ENCODE assay signal across 14 cellular contexts in the genomic region with DNA sequence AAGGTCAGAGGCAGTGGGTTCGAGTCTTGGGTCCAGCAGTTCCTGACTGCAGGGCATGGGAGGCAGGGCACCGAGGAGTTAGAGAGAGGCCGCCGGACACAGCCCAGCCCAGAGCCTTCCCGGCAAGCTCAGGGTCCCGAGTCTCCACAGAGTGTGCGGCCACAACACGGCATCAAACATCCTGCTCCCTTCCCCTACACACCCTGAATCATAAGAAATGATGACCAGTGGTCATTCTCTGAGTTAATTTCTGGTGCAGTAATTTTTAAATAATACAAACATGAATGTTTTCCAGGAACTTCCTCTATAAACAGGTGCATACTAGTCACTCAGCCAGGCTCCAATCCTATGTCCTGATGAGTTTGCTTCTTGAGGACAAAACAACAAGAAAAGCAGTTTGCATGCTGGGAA.
DNase-seq lines count a peak whose midpoint lies in the region; ATAC-seq and TF ChIP-seq lines count a peak whose summit lies in the region.
"Had no signal": no experiment of that assay in that cellular context is flagged by ENCODE, and none has a peak within 500 bp of the region (broad histone marks: within the 10 kb centered on the region; RNA-seq: fewer than 3 reads in every experiment).

No MANE protein-coding gene starts in this region.

- ATAC-seq in HG03460 (IDR thresholded peaks at IDR 0.05; ENCODE audit: unreplicated experiment) (no peak), HG02623 (IDR thresholded peaks at IDR 0.05; ENCODE audit: unreplicated experiment) (no peak), HG03571 (IDR thresholded peaks at IDR 0.05; ENCODE audit: unreplicated experiment) (no peak)

- peak overlapping the region; percentile 42; the same call in 1 of the 2 replicates for H3K9ac ChIP-seq in ES-I3 (ENCODE audit: low read depth, low read length)

- H3K9me3 ChIP-seq in ES-I3 (ENCODE audit: control insufficient read depth, insufficient read depth, low read length): no peaks in the 10 kb centered on the region
- H3K9me3 ChIP-seq in effector memory CD4-positive, alpha-beta T cell (ENCODE audit: control insufficient read depth, low read length): no peaks in the 10 kb centered on the region
- H3K9me3 ChIP-seq: neutrophil, right lobe of liver had no signal

- TF ChIP-seq CTCF in fibroblast of mammary gland (conservative IDR thresholded peaks at IDR 0.05; ENCODE audit: control insufficient read depth, insufficient read depth, low read depth, low read length) (no peak), osteocyte (IDR thresholded peaks at IDR 0.05) (no peak)

- no peak overlapping the region for H3K4me3 ChIP-seq in fibroblast of mammary gland (ENCODE audit: control insufficient read depth, low read depth, low read length)
- H3K4me3 ChIP-seq in effector memory CD4-positive, alpha-beta T cell (ENCODE audit: insufficient read depth, low read depth, low read length, poor library complexity, severe bottlenecking): no peak overlapping the region
- H3K4me3 ChIP-seq: right lobe of liver had no signal

- H3K27ac ChIP-seq in effector memory CD4-positive, alpha-beta T cell (ENCODE audit: insufficient read depth, low read length, poor library complexity, severe bottlenecking): no peak overlapping the region
- H3K27ac ChIP-seq: neutrophil, right lobe of liver had no signal

- H3K36me3 Mint-ChIP-seq in osteocyte (ENCODE audit: unreplicated experiment): peaks cover 26% of the 10 kb centered on the region
- H3K36me3 Mint-ChIP-seq: memory B cell had no signal

- H3K4me1 ChIP-seq in ES-I3 (ENCODE audit: insufficient read depth, low read length): peaks cover 9% of the 10 kb centered on the region
- H3K4me1 ChIP-seq in effector memory CD4-positive, alpha-beta T cell (ENCODE audit: control insufficient read depth, insufficient read depth, low read length, poor library complexity, severe bottlenecking): no peaks in the 10 kb centered on the region
- H3K4me1 ChIP-seq: right lobe of liver had no signal

- H3K27ac Mint-ChIP-seq in osteocyte (ENCODE audit: unreplicated experiment): no peak overlapping the region
- H3K27ac Mint-ChIP-seq: activated T-helper 1 cell treated with anti-CD3 and anti-CD28 coated beads, Interleukin-12 subunit alpha, Interleukin-12 subunit beta, Interleukin-2, Interleukin-4 antibody, amounts not matched to agents 30 ng/mL and 10 ng/mL and 1 ng/mL, durations not matched to agents 14 hours and 24 hours and 36 hours; memory B cell had no signal

- H3K27me3 Mint-ChIP-seq in osteocyte (ENCODE audit: unreplicated experiment): no peaks in the 10 kb centered on the region

- H3K36me3 ChIP-seq in ES-I3 (ENCODE audit: insufficient read depth, low read length): peaks cover 8% of the 10 kb centered on the region
- H3K36me3 ChIP-seq in effector memory CD4-positive, alpha-beta T cell (ENCODE audit: control insufficient read depth, insufficient read depth, low read length): no peaks in the 10 kb centered on the region
- H3K36me3 ChIP-seq: neutrophil, right lobe of liver had no signal

- no peaks in the 10 kb centered on the region for H3K27me3 ChIP-seq in effector memory CD4-positive, alpha-beta T cell (replicated peaks; ENCODE audit: control insufficient read depth, insufficient read depth, low read length, poor library complexity, severe bottlenecking)
- H3K27me3 ChIP-seq: neutrophil, right lobe of liver had no signal

- peak overlapping the region; percentile 12 for H3K4me3 Mint-ChIP-seq in osteocyte (ENCODE audit: unreplicated experiment)
- H3K4me3 Mint-ChIP-seq: activated T-helper 1 cell treated with anti-CD3 and anti-CD28 coated beads, Interleukin-12 subunit alpha, Interleukin-12 subunit beta, Interleukin-2, Interleukin-4 antibody, amounts not matched to agents 30 ng/mL and 10 ng/mL and 1 ng/mL, durations not matched to agents 14 hours and 24 hours and 36 hours; memory B cell had no signal

- DNase-seq in RPMI7951 (ENCODE audit: low read depth): peak; percentile 46
- peak; percentile 29 for DNase-seq in fibroblast of mammary gland (ENCODE audit: low read depth)
- DNase-seq in osteocyte (ENCODE audit: extremely low spot score, unreplicated experiment): no peak
- DNase-seq in effector memory CD4-positive, alpha-beta T cell: no peak
- DNase-seq: activated CD4-positive, alpha-beta T cell treated with anti-CD3 and anti-CD28 coated beads, Interleukin-2, amount 50 U/mL, for 48 hours; NCI-H1694 treated with DMSO at 0.1 percent for 48 hours; right lobe of liver had no signal

- H3K4me1 Mint-ChIP-seq in osteocyte (ENCODE audit: unreplicated experiment): peaks cover 34% of the 10 kb centered on the region
- H3K4me1 Mint-ChIP-seq: memory B cell had no signal

- H3K9me3 Mint-ChIP-seq in osteocyte (ENCODE audit: unreplicated experiment): peaks cover 10% of the 10 kb centered on the region
- H3K9me3 Mint-ChIP-seq: activated T-helper 1 cell treated with anti-CD3 and anti-CD28 coated beads, Interleukin-12 subunit alpha, Interleukin-12 subunit beta, Interleukin-2, Interleukin-4 antibody, amounts not matched to agents 30 ng/mL and 10 ng/mL and 1 ng/mL, durations not matched to agents 14 hours and 24 hours and 36 hours had no signal

Comparison
In these comparisons a context has a peak if more than half of its experiments do, and no peak if none do; other contexts are left out.
1. DNase-seq: peak in RPMI7951 (single experiment) and fibroblast of mammary gland (single experiment); none in osteocyte (single experiment) and effector memory CD4-positive, alpha-beta T cell (0 of 3).